ENCODE assay signal across 1 cellular context in the genomic region with DNA sequence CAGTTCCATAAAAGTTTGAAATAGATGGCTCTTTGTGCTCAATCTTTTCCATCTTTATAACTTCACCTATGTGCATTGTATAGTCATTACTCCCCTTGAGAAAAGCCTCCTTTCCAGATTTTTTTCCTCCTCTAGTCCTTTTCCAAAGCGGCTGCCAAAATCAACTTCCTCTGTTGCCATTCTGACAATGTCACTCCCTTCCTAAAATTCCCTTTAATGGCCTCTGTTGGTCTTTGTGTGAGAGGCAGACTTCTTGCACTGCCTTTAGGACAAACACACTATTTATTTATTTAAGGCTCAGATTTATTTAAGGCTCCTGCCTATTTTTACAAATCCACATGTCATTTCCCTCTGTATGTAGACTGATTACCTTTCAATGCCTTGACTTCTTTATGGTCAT.
TF ChIP-seq lines count a peak whose summit lies in the region.

No MANE protein-coding gene starts in this region.

TF ChIP-seq in A549, 52 proteins besides CTCF, POLR2A, EP300 and RAD21 (continued from another document):
- TF ChIP-seq PHF8 (IDR thresholded peaks at IDR 0.05; ENCODE audit: borderline replicate concordance, low read depth) (no peak), ZC3H11A (IDR thresholded peaks at IDR 0.05) (no peak), HOXB13 (CRISPR knock-in tag; IDR thresholded peaks at IDR 0.05; ENCODE audit: low read depth) (no peak), KDM1A (IDR thresholded peaks at IDR 0.05; ENCODE audit: low read depth) (no peak), HOXB5 (CRISPR knock-in tag; IDR thresholded peaks at IDR 0.05) (no peak), CEBPB (IDR thresholded peaks at IDR 0.05) (no peak), EHF (CRISPR knock-in tag; IDR thresholded peaks at IDR 0.05) (no peak), CBX8 (IDR thresholded peaks at IDR 0.05) (no peak), SREBF2 (IDR thresholded peaks at IDR 0.05) (no peak)
- TF ChIP-seq, protein P1, sequence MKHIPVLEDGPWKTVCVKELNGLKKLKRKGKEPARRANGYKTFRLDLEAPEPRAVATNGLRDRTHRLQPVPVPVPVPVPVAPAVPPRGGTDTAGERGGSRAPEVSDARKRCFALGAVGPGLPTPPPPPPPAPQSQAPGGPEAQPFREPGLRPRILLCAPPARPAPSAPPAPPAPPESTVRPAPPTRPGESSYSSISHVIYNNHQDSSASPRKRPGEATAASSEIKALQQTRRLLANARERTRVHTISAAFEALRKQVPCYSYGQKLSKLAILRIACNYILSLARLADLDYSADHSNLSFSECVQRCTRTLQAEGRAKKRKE (CRISPR knock-in tag; IDR thresholded peaks at IDR 0.05; ENCODE audit: low read depth), result no peak
